Comparison of ENCODE assay signal across 11 cellular contexts in genomic region chr6:101401792-101402617, GRCh38. TPM values are rescaled to one million over a fixed set of nuclear protein-coding genes. Genes with fewer than 3 reads are reported as not detected.
DNase-seq lines count a peak whose midpoint lies in the region; ATAC-seq and TF ChIP-seq lines count a peak whose summit lies in the region.
"Had no signal": no experiment of that assay in that cellular context is flagged by ENCODE, and none has a peak within 500 bp of the region (broad histone marks: within the 10 kb centered on the region; RNA-seq: fewer than 3 reads in every experiment).

No MANE protein-coding gene starts in this region.

- no peak for ATAC-seq in gastroesophageal sphincter

- DNase-seq in AG04450 (ENCODE audit: low read depth, low spot score) (no peak), cerebellar cortex (ENCODE audit: low spot score) (peak; percentile 39), iPS-NIHi11 (ENCODE audit: low spot score) (peak; percentile 63), prostate gland (ENCODE audit: low spot score) (no peak), KG1 (lab: John Stamatoyannopoulos, UW) (no peak)
- DNase-seq in stimulated activated CD8-positive, alpha-beta memory T cell treated with anti-CD3 and anti-CD28 coated beads, Interleukin-4, amount 100 ng/mL, for 48 hours, result no peak
- DNase-seq: activated naive CD8-positive, alpha-beta T cell treated with anti-CD3 and anti-CD28 coated beads for 36 hours; COR-L47; stimulated activated CD4-positive, alpha-beta T cell treated with anti-CD3 and anti-CD28 coated beads, Interleukin-12 subunit alpha, Interleukin-12 subunit beta, amount 100 ng/mL, for 4 hours had no signal

- no peak for TF ChIP-seq CTCF in AG04450 (IDR thresholded peaks at IDR 0.05; ENCODE audit: low read depth, low read length)
- no peak for TF ChIP-seq CTCF in prostate gland (IDR thresholded peaks at IDR 0.05)
- TF ChIP-seq CTCF in gastroesophageal sphincter (IDR thresholded peaks at IDR 0.05), result no peak

- H3K9ac ChIP-seq in HUES6 (ENCODE audit: low read length), result peak overlapping the region; percentile 47

- peaks cover 5% of the 10 kb centered on the region; the same call in 1 of the 2 replicates for H3K9me3 ChIP-seq in AG04450 (ENCODE audit: control insufficient read depth, insufficient read depth, low read length)
- H3K9me3 ChIP-seq in HUES6 (ENCODE audit: control insufficient read depth, insufficient read depth, low read depth, low read length), result no peaks in the 10 kb centered on the region
- H3K9me3 ChIP-seq in prostate gland, result no peaks in the 10 kb centered on the region
- no peaks in the 10 kb centered on the region for H3K9me3 ChIP-seq in gastroesophageal sphincter

- POLR2A ChIA-PET in AG04450 (lab: Yijun Ruan, JAX), result no interaction called here

- WGBS in prostate gland, result 23% methylated on average over 50 of the region's 50 CpGs
- 0 to 4% methylated on average over 23 to 32 of the region's 50 CpGs for WGBS in gastroesophageal sphincter (ENCODE audit: low coverage in 1 of 2), 2 donors

- peak overlapping the region; percentile 13 for H3K27ac ChIP-seq in AG04450 (ENCODE audit: low read depth, low read length)
- no peak overlapping the region for H3K27ac ChIP-seq in HUES6 (ENCODE audit: low read depth, low read length)
- no peak overlapping the region for H3K27ac ChIP-seq in prostate gland
- H3K27ac ChIP-seq in gastroesophageal sphincter, result no peak overlapping the region

- CTCF ChIA-PET in AG04450 (lab: Charles Lee), result no interaction called here

- H3K27me3 ChIP-seq in AG04450 (ENCODE audit: control insufficient read depth, insufficient read depth, low read length), result no peaks in the 10 kb centered on the region
- peaks cover 73% of the 10 kb centered on the region for H3K27me3 ChIP-seq in HUES6 (ENCODE audit: control insufficient read depth, insufficient read depth, low read length)
- H3K27me3 ChIP-seq in prostate gland (replicated peaks; ENCODE audit: insufficient read depth), result no peaks in the 10 kb centered on the region
- H3K27me3 ChIP-seq in gastroesophageal sphincter, result peaks cover 70% of the 10 kb centered on the region

- H3K4me3 ChIP-seq in AG04450 (ENCODE audit: low read depth, low read length) (peak overlapping the region; percentile 59), HUES6 (ENCODE audit: low read depth, low read length) (peak overlapping the region; percentile 58), prostate gland (no peak overlapping the region), gastroesophageal sphincter (peak overlapping the region in 1 of 2 donors; percentile 16)

- TF ChIP-seq POLR2A in prostate gland (IDR thresholded peaks at IDR 0.05), result no peak
- TF ChIP-seq POLR2A in gastroesophageal sphincter (IDR thresholded peaks at IDR 0.05), result no peak

- intact Hi-C loops in prostate gland (cut with DNase I), result no loop called here

- H3K4me1 ChIP-seq in HUES6 (ENCODE audit: control insufficient read depth, insufficient read depth, low read length) (peaks cover 36% of the 10 kb centered on the region), prostate gland (replicated peaks) (no peaks in the 10 kb centered on the region), gastroesophageal sphincter (peaks cover 0 to 10% (median 0%) of the 10 kb centered on the region in 3 donors)

- no peak for TF ChIP-seq EP300 in gastroesophageal sphincter (IDR thresholded peaks at IDR 0.05)

- no peaks in the 10 kb centered on the region for H3K36me3 ChIP-seq in HUES6 (ENCODE audit: control insufficient read depth, insufficient read depth, low read length)
- no peaks in the 10 kb centered on the region for H3K36me3 ChIP-seq in prostate gland
- no peaks in the 10 kb centered on the region for H3K36me3 ChIP-seq in gastroesophageal sphincter

RNA-seq across cellular contexts. Expression of gene GRIK2, which starts 8.5 kb away (rescaled TPM):
- 10.6 and 12.8 TPM in 2 replicates for polyA plus RNA-seq in AG04450 (2011; rRNA removed)
- polyA minus RNA-seq in AG04450 (2011; rRNA and poly(A)+ RNA removed), result 36.1 and 45.0 TPM in 2 replicates
- 10 to 100 TPM in 1 of 2 donors, 1 to 10 TPM in 1; 2.6 to 15.7 TPM for total RNA-seq in prostate gland
- 1 to 10 TPM in 2 of 4 donors, under 1 TPM in 2; 0.82 to 2.2 (median 1.0) TPM for total RNA-seq in gastroesophageal sphincter
- total RNA-seq: activated naive CD8-positive, alpha-beta T cell treated with anti-CD3 and anti-CD28 coated beads for 36 hours had no signal

Comparison
In these comparisons a context has a peak if more than half of its experiments do, and no peak if none do; other contexts are left out.
1. DNase-seq: peak in cerebellar cortex (single experiment) and iPS-NIHi11 (single experiment); none in AG04450 (single experiment), stimulated activated CD8-positive, alpha-beta memory T cell treated with anti-CD3 and anti-CD28 coated beads, Interleukin-4, amount 100 ng/mL, for 48 hours (single experiment), prostate gland (single experiment) and KG1 (single experiment).
2. H3K4me3 ChIP-seq: peak in AG04450 (single experiment) and HUES6 (single experiment); none in prostate gland (0 of 2).